ENCODE assay signal across 21 cellular contexts in the genomic region with DNA sequence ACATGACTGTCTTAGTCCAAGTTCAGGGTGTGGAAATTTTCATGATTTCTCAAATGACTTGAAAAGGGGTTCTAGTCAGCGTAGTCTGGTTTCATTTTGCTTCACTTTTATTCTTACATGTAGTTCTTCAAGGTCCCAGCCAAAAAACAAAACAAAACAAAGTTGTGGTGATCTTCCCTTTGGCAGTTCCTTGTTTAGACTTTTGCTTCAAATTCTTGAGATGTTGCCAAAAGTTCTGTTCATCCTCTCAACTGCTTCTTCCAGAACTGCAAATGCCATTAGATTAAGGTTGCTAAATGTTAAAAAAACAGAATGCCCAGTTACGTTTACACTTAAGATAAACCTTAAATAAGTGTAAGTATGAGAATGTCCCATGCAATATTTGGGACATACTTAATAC.
DNase-seq lines count a peak whose midpoint lies in the region; ATAC-seq and TF ChIP-seq lines count a peak whose summit lies in the region.
"Had no signal": no experiment of that assay in that cellular context is flagged by ENCODE, and none has a peak within 500 bp of the region (broad histone marks: within the 10 kb centered on the region; RNA-seq: fewer than 3 reads in every experiment).

No MANE protein-coding gene starts in this region.

- no peak for ATAC-seq in HG02840 (IDR thresholded peaks at IDR 0.05; ENCODE audit: low FRiP score, unreplicated experiment)
- ATAC-seq: PC-3 had no signal

- DNase-seq in H4 (ENCODE audit: low spot score) (peak; percentile 14), astrocyte of the spinal cord (ENCODE audit: low read depth, low spot score) (peak; percentile 16), hepatic stellate cell (ENCODE audit: low spot score) (peak; percentile 2), brain microvascular endothelial cell (no peak), GM13977 (ENCODE audit: low spot score) (no peak), HUDEP-2 (lab: John Stamatoyannopoulos, UW; ENCODE audit: unreplicated experiment in 76 of 76) (no peak)
- DNase-seq: ACHN; CD4-positive, alpha-beta memory T cell; DMS79 treated with DMSO at 0.1 percent for 48 hours; GF-D8; KBM-7; MG63; NCI-H1105 treated with DMSO at 0.1 percent for 48 hours; NCI-H187; NCI-H446; NCI-H748 treated with DMSO at 0.1 percent for 48 hours; PC-3 had no signal

- no peaks in the 10 kb centered on the region for H3K4me1 ChIP-seq in skeletal muscle satellite cell (ENCODE audit: control insufficient read depth, insufficient read depth, low read length)
- H3K4me1 ChIP-seq: SJSA1 had no signal

- H3K9me3 ChIP-seq in skeletal muscle satellite cell (replicated peaks; ENCODE audit: low read length): no peaks in the 10 kb centered on the region
- H3K9me3 ChIP-seq: MG63, SJSA1 had no signal

- H3K9ac ChIP-seq in skeletal muscle satellite cell (ENCODE audit: low read depth, low read length): peak overlapping the region; percentile 2

- H3K36me3 ChIP-seq in skeletal muscle satellite cell (ENCODE audit: insufficient read depth, low read length) (no peaks in the 10 kb centered on the region), brain microvascular endothelial cell (replicated peaks) (no peaks in the 10 kb centered on the region)
- H3K36me3 ChIP-seq: MG63, SJSA1 had no signal

- no peaks in the 10 kb centered on the region for H3K27me3 ChIP-seq in skeletal muscle satellite cell (ENCODE audit: control insufficient read depth, insufficient read depth, low read length)
- no peaks in the 10 kb centered on the region for H3K27me3 ChIP-seq in brain microvascular endothelial cell (replicated peaks)
- H3K27me3 ChIP-seq: MG63, SJSA1 had no signal

- H3K27ac ChIP-seq in brain microvascular endothelial cell: no peak overlapping the region
- H3K27ac ChIP-seq: HL-60, SJSA1 had no signal

- peak overlapping the region; percentile 55 for H3K4me2 ChIP-seq in skeletal muscle satellite cell (ENCODE audit: low read length)

- H3K4me3 ChIP-seq in astrocyte of the spinal cord (ENCODE audit: low read depth, low read length): no peak overlapping the region
- peak overlapping the region; percentile 22 for H3K4me3 ChIP-seq in skeletal muscle satellite cell (ENCODE audit: low read length)
- no peak overlapping the region for H3K4me3 ChIP-seq in brain microvascular endothelial cell (ENCODE audit: low read depth, low read length)
- H3K4me3 ChIP-seq: MG63, SJSA1 had no signal

- TF ChIP-seq CTCF in astrocyte of the spinal cord (IDR thresholded peaks at IDR 0.05; ENCODE audit: low read depth, low read length) (no peak), brain microvascular endothelial cell (IDR thresholded peaks at IDR 0.05; ENCODE audit: low read depth, low read length, missing control alignments) (no peak), GM13977 (IDR thresholded peaks at IDR 0.05; ENCODE audit: extremely low read depth, insufficient read depth, missing control alignments) (no peak)

- in situ Hi-C loops in astrocyte of the spinal cord (cut with HindIII; ENCODE audit: low sequenced_read_pairs): no loop called here
- in situ Hi-C loops in brain microvascular endothelial cell (cut with HindIII; ENCODE audit: low pct_ligation_motif_present, low sequenced_read_pairs): no loop called here
- in situ Hi-C loops in GM13977 (cut with MboI; ENCODE audit: low pct_unique_long_range_greater_than_20kb, low sequenced_read_pairs, unreplicated experiment): no loop called here

Comparison
In these comparisons a context has a peak if more than half of its experiments do, and no peak if none do; other contexts are left out.
1. DNase-seq: peak in H4 (single experiment), astrocyte of the spinal cord (single experiment) and hepatic stellate cell (single experiment); none in brain microvascular endothelial cell (single experiment), GM13977 (single experiment) and HUDEP-2 (0 of 76).